Comparison of ENCODE assay signal across 13 cellular contexts in the genomic region with DNA sequence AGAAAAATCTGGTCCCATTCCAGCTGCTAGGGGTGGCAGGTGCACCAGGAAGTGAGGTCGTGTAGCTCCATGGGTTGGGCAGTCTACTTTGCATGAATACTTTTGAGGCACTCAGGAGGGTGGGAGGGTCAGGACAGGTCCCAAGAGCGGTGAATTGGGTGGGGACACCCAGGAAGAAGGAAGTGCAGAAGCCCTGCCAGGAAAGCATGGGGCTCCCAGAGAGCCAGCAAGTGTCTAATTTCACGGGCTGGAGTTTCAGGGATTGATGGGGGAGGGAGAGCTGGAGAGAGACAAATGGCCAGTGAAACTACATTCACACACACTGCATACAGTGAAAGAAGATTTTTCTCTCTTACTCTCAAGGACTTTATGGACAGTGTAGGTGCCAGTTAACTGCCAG.
DNase-seq lines count a peak whose midpoint lies in the region; ATAC-seq, FAIRE-seq and TF ChIP-seq lines count a peak whose summit lies in the region.
"Had no signal": no experiment of that assay in that cellular context is flagged by ENCODE, and none has a peak within 500 bp of the region (broad histone marks: within the 10 kb centered on the region; RNA-seq: fewer than 3 reads in every experiment).

No MANE protein-coding gene starts in this region.

- H3K36me3 ChIP-seq in HEK293 (ENCODE audit: control insufficient read depth in 2 of 2, insufficient read depth in 1 of 2, low read length in 2 of 2) (peaks cover 0 to 6% of the 10 kb centered on the region in 2 experiments; a peak in 2 of 3 replicates), small intestine (ENCODE audit: control insufficient read depth in 2 of 2, insufficient read depth in 2 of 2, low read length in 2 of 2) (peaks cover 0 to 2% of the 10 kb centered on the region in 2 donors)

- DNase-seq in OCI-M1 (lab: John Stamatoyannopoulos, UW) (peak; percentile 12), iPS-NIHi11 (ENCODE audit: low spot score) (peak; percentile 56), small intestine (peak; percentile 77), GM10248 (ENCODE audit: extremely low spot score) (no peak)
- no peak for DNase-seq in stimulated activated naive CD8-positive, alpha-beta T cell treated with anti-CD3 and anti-CD28 coated beads, Interleukin-15, amount 100 ng/mL, for 72 hours
- DNase-seq: activated CD4-positive, alpha-beta T cell treated with anti-CD3 and anti-CD28 coated beads for 48 hours; activated gamma-delta T cell; CD4-positive, alpha-beta T cell; NCI-H2227 treated with DMSO at 0.1 percent for 48 hours; right lobe of liver had no signal

- ATAC-seq in GM21515 (IDR thresholded peaks at IDR 0.05; ENCODE audit: unreplicated experiment) (no peak), GM19467 (IDR thresholded peaks at IDR 0.05; ENCODE audit: unreplicated experiment) (no peak)
- no peak for ATAC-seq in stimulated activated naive CD8-positive, alpha-beta T cell treated with anti-CD3 and anti-CD28 coated beads, Interleukin-15, amount 100 ng/mL, for 72 hours

- CTCF ChIA-PET in HEK293 (lab: Yijun Ruan, JAX) = interaction anchor here (0.6 to 0.8 kb wide), 2 partner anchors 17 to 871 kb away, joined by 3 read pairs; no protein-coding TSS in a partner anchor
- CTCF ChIA-PET in GM10248 (lab: Yijun Ruan, JAX) = interaction anchor here (0.8 to 1.6 kb wide), 8 partner anchors 8 to 411 kb away, joined by 3 to 4 read pairs (median 3); no protein-coding TSS in a partner anchor

- H3K9me3 Mint-ChIP-seq in stimulated activated naive CD8-positive, alpha-beta T cell treated with anti-CD3 and anti-CD28 coated beads, Interleukin-15, amount 100 ng/mL, for 72 hours = no peaks in the 10 kb centered on the region
- H3K9me3 Mint-ChIP-seq: CD4-positive, alpha-beta T cell had no signal

- H3K27me3 Mint-ChIP-seq in stimulated activated naive CD8-positive, alpha-beta T cell treated with anti-CD3 and anti-CD28 coated beads, Interleukin-15, amount 100 ng/mL, for 72 hours = no peaks in the 10 kb centered on the region
- H3K27me3 Mint-ChIP-seq: CD4-positive, alpha-beta T cell had no signal

- H3K27me3 ChIP-seq in small intestine (ENCODE audit: control insufficient read depth in 2 of 2, insufficient read depth in 2 of 2, low read length in 2 of 2) = no peaks in the 10 kb centered on the region
- H3K27me3 ChIP-seq: right lobe of liver had no signal

- POLR2A ChIA-PET in HEK293 (lab: Yijun Ruan, JAX) = no interaction called here
- POLR2A ChIA-PET in GM10248 (lab: Yijun Ruan, JAX) = no interaction called here

- no peak for FAIRE-seq in small intestine (lab: Jason Lieb, UNC)

- peaks cover 34% of the 10 kb centered on the region for H3K4me1 Mint-ChIP-seq in stimulated activated naive CD8-positive, alpha-beta T cell treated with anti-CD3 and anti-CD28 coated beads, Interleukin-15, amount 100 ng/mL, for 72 hours

- peaks cover 8% of the 10 kb centered on the region; the same call in 1 of the 2 replicates for H3K4me1 ChIP-seq in HEK293 (ENCODE audit: control insufficient read depth, insufficient read depth, low read length)
- H3K4me1 ChIP-seq in small intestine (ENCODE audit: control insufficient read depth in 2 of 2, insufficient read depth in 1 of 2, low read depth in 1 of 2, low read length in 1 of 2) = peaks cover 5 to 19% of the 10 kb centered on the region in 2 donors
- H3K4me1 ChIP-seq: right lobe of liver had no signal

- no peak overlapping the region for H3K4me3 Mint-ChIP-seq in stimulated activated naive CD8-positive, alpha-beta T cell treated with anti-CD3 and anti-CD28 coated beads, Interleukin-15, amount 100 ng/mL, for 72 hours
- H3K4me3 Mint-ChIP-seq: CD4-positive, alpha-beta T cell had no signal

- H3K9me3 ChIP-seq in HEK293 (ENCODE audit: control insufficient read depth, insufficient read depth, low read depth, low read length) (no peaks in the 10 kb centered on the region), small intestine (ENCODE audit: control insufficient read depth, low read depth) (no peaks in the 10 kb centered on the region)
- H3K9me3 ChIP-seq: right lobe of liver had no signal

- 14 to 37% (median 22%) methylated on average over 3 of the region's 3 CpGs for WGBS in small intestine, 3 donors

- no peak for TF ChIP-seq CTCF in HEK293 (tag by site-specific recombination; IDR thresholded peaks at IDR 0.05)
- TF ChIP-seq CTCF in GM10248 (IDR thresholded peaks at IDR 0.05; ENCODE audit: control extremely low read depth, extremely low read depth, low read depth, missing control alignments) = no peak

- H3K27ac Mint-ChIP-seq in stimulated activated naive CD8-positive, alpha-beta T cell treated with anti-CD3 and anti-CD28 coated beads, Interleukin-15, amount 100 ng/mL, for 72 hours = peak overlapping the region in 1 of 2 donors; percentile 14
- H3K27ac Mint-ChIP-seq: CD4-positive, alpha-beta T cell had no signal

- H3K4me3 ChIP-seq in HEK293 (ENCODE audit: low read depth, low read length) (no peak overlapping the region), small intestine (ENCODE audit: low read depth in 1 of 2, low read length in 2 of 2) (no peak overlapping the region)
- H3K4me3 ChIP-seq: right lobe of liver had no signal

- H3K27ac ChIP-seq in HEK293 (ENCODE audit: extremely low read depth, low read depth, low read length) (no peak overlapping the region), small intestine (ENCODE audit: low read depth in 1 of 2, low read length in 1 of 2) (peak overlapping the region in 1 of 2 donors; percentile 49)
- H3K27ac ChIP-seq: right lobe of liver had no signal

TF ChIP-seq in HEK293, 187 proteins besides CTCF, POLR2A, EP300 and RAD21 (continues in another document):
- TF ChIP-seq ZNF132 (tag by site-specific recombination; IDR thresholded peaks at IDR 0.05; ENCODE audit: borderline replicate concordance) (no peak), ZNF629 (tag by site-specific recombination; IDR thresholded peaks at IDR 0.05) (no peak), ZNF138 (tag by site-specific recombination; IDR thresholded peaks at IDR 0.05; ENCODE audit: borderline replicate concordance) (no peak), SCRT2 (tag by site-specific recombination; IDR thresholded peaks at IDR 0.05) (no peak), ZNF585B (tag by site-specific recombination; IDR thresholded peaks at IDR 0.05) (no peak), ZNF423 (tag by site-specific recombination; IDR thresholded peaks at IDR 0.05) (peak; percentile 91), ZBTB17 (tag by site-specific recombination; IDR thresholded peaks at IDR 0.05) (peak; percentile 68), ZNF140 (tag by site-specific recombination; IDR thresholded peaks at IDR 0.05) (no peak), ZFP69B (tag by site-specific recombination; IDR thresholded peaks at IDR 0.05) (no peak), ZIC2 (tag by site-specific recombination; IDR thresholded peaks at IDR 0.05) (peak; percentile 61)
- TF ChIP-seq, protein P1, sequence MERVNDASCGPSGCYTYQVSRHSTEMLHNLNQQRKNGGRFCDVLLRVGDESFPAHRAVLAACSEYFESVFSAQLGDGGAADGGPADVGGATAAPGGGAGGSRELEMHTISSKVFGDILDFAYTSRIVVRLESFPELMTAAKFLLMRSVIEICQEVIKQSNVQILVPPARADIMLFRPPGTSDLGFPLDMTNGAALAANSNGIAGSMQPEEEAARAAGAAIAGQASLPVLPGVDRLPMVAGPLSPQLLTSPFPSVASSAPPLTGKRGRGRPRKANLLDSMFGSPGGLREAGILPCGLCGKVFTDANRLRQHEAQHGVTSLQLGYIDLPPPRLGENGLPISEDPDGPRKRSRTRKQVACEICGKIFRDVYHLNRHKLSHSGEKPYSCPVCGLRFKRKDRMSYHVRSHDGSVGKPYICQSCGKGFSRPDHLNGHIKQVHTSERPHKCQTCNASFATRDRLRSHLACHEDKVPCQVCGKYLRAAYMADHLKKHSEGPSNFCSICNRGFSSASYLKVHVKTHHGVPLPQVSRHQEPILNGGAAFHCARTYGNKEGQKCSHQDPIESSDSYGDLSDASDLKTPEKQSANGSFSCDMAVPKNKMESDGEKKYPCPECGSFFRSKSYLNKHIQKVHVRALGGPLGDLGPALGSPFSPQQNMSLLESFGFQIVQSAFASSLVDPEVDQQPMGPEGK (tag by site-specific recombination; IDR thresholded peaks at IDR 0.05) = peak; percentile 40; the same call in 1 of the 2 replicates
- TF ChIP-seq, protein P2, sequence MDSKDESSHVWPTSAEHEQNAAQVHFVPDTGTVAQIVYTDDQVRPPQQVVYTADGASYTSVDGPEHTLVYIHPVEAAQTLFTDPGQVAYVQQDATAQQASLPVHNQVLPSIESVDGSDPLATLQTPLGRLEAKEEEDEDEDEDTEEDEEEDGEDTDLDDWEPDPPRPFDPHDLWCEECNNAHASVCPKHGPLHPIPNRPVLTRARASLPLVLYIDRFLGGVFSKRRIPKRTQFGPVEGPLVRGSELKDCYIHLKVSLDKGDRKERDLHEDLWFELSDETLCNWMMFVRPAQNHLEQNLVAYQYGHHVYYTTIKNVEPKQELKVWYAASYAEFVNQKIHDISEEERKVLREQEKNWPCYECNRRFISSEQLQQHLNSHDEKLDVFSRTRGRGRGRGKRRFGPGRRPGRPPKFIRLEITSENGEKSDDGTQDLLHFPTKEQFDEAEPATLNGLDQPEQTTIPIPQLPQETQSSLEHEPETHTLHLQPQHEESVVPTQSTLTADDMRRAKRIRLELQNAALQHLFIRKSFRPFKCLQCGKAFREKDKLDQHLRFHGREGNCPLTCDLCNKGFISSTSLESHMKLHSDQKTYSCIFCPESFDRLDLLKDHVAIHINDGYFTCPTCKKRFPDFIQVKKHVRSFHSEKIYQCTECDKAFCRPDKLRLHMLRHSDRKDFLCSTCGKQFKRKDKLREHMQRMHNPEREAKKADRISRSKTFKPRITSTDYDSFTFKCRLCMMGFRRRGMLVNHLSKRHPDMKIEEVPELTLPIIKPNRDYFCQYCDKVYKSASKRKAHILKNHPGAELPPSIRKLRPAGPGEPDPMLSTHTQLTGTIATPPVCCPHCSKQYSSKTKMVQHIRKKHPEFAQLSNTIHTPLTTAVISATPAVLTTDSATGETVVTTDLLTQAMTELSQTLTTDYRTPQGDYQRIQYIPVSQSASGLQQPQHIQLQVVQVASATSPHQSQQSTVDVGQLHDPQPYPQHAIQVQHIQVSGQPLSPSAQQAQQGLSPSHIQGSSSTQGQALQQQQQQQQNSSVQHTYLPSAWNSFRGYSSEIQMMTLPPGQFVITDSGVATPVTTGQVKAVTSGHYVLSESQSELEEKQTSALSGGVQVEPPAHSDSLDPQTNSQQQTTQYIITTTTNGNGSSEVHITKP (tag by site-specific recombination; IDR thresholded peaks at IDR 0.05) = 0 out of 2 replicates have a peak, but pooled peaks have one; percentile 35
- TF ChIP-seq, protein P3, sequence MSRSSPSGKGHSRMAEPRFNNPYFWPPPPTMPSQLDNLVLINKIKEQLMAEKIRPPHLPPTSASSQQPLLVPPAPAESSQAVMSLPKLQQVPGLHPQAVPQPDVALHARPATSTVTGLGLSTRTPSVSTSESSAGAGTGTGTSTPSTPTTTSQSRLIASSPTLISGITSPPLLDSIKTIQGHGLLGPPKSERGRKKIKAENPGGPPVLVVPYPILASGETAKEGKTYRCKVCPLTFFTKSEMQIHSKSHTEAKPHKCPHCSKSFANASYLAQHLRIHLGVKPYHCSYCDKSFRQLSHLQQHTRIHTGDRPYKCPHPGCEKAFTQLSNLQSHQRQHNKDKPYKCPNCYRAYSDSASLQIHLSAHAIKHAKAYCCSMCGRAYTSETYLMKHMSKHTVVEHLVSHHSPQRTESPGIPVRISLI (tag by site-specific recombination; IDR thresholded peaks at IDR 0.05) = no peak

Comparison
In these comparisons a context has a peak if more than half of its experiments do, and no peak if none do; other contexts are left out.
1. DNase-seq: peak in OCI-M1 (single experiment), iPS-NIHi11 (single experiment) and small intestine (single experiment); none in stimulated activated naive CD8-positive, alpha-beta T cell treated with anti-CD3 and anti-CD28 coated beads, Interleukin-15, amount 100 ng/mL, for 72 hours (0 of 2) and GM10248 (single experiment).